Comparison of ENCODE assay signal across 9 cellular contexts in the genomic region with DNA sequence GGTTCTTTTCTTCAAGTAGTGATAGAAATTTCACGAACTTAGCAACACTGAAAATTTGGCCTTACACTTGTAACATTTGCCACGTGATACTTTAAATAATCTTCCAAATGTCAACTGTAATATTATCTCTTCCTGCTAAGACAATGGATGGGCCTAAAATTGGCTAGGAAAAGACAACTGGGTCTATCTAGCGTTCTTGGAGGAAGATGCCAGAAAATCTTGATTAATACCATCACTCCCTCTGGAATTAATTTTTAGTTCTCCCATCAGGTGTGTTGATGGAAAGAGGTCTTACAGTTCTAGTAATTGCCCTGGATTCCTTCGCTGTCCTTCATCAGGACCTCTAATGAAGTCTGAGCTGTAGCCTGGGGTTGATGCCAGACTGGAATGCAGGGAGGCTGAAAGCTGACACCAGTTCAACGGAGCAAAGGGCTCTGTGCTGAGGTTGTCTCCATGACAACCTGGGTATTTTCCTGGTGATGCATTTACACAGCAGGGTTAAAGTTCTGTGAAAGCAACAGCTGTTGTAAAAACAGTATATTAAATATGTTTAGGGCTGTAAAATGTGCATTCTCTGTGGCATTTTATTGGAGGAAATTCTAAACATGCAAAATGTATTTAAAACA.
DNase-seq lines count a peak whose midpoint lies in the region; ATAC-seq and TF ChIP-seq lines count a peak whose summit lies in the region.
"Had no signal": no experiment of that assay in that cellular context is flagged by ENCODE, and none has a peak within 500 bp of the region (broad histone marks: within the 10 kb centered on the region; RNA-seq: fewer than 3 reads in every experiment).

No MANE protein-coding gene starts in this region.

- no peak overlapping the region for H2AK5ac ChIP-seq in neuronal stem cell (ENCODE audit: low read depth, low read length)

- no peak overlapping the region for H3K23ac ChIP-seq in neuronal stem cell (ENCODE audit: low read depth, low read length, poor library complexity)

- H3K27ac ChIP-seq in neuronal stem cell (replicated peaks; ENCODE audit: low read length), result peak overlapping the region; percentile 83

- no peaks in the 10 kb centered on the region for H3K4me1 Mint-ChIP-seq in endothelial cell (ENCODE audit: unreplicated experiment)
- H3K4me1 Mint-ChIP-seq in stimulated activated memory B cell treated with anti-CD40 and anti-IgM and Interleukin-4, amounts not matched to agents 10 μg/mL and 1 μg/mL and 100 μg/mL, for 72 hours, result no peaks in the 10 kb centered on the region

- no peak overlapping the region for H3K4ac ChIP-seq in neuronal stem cell (ENCODE audit: low read length)

- no peaks in the 10 kb centered on the region for H3K27me3 Mint-ChIP-seq in endothelial cell (ENCODE audit: unreplicated experiment)
- no peaks in the 10 kb centered on the region for H3K27me3 Mint-ChIP-seq in stimulated activated memory B cell treated with anti-CD40 and anti-IgM and Interleukin-4, amounts not matched to agents 10 μg/mL and 1 μg/mL and 100 μg/mL, for 72 hours

- no peaks in the 10 kb centered on the region for H3K36me3 Mint-ChIP-seq in endothelial cell (ENCODE audit: low read depth, unreplicated experiment)
- H3K36me3 Mint-ChIP-seq in stimulated activated memory B cell treated with anti-CD40 and anti-IgM and Interleukin-4, amounts not matched to agents 10 μg/mL and 1 μg/mL and 100 μg/mL, for 72 hours, result no peaks in the 10 kb centered on the region

- H3K4me1 ChIP-seq in neuronal stem cell (ENCODE audit: control insufficient read depth in 2 of 2, insufficient read depth in 1 of 2, low read depth in 1 of 2, low read length in 2 of 2), result peaks cover 7 to 10% of the 10 kb centered on the region in 2 donors

- no peak overlapping the region for H3K18ac ChIP-seq in neuronal stem cell (ENCODE audit: low read length)

- ATAC-seq in GM21360 (IDR thresholded peaks at IDR 0.05; ENCODE audit: unreplicated experiment), result no peak
- no peak for ATAC-seq in stimulated activated memory B cell treated with anti-CD40 and anti-IgM and Interleukin-4, amounts not matched to agents 10 μg/mL and 1 μg/mL and 100 μg/mL, for 72 hours
- no peak for ATAC-seq in GM21381 (IDR thresholded peaks at IDR 0.05; ENCODE audit: unreplicated experiment)

- no peaks in the 10 kb centered on the region for H3K9me3 Mint-ChIP-seq in endothelial cell (ENCODE audit: unreplicated experiment)
- peaks cover 3% of the 10 kb centered on the region for H3K9me3 Mint-ChIP-seq in stimulated activated memory B cell treated with anti-CD40 and anti-IgM and Interleukin-4, amounts not matched to agents 10 μg/mL and 1 μg/mL and 100 μg/mL, for 72 hours

- H3K9me3 ChIP-seq in neuronal stem cell (replicated peaks in 1 of 2; ENCODE audit: control insufficient read depth in 2 of 2, insufficient read depth in 1 of 2, low read depth in 1 of 2, low read length in 2 of 2), result peaks cover 0 to 2% of the 10 kb centered on the region in 2 donors

- H3K27ac Mint-ChIP-seq in endothelial cell (ENCODE audit: unreplicated experiment), result peak overlapping the region; percentile 64
- H3K27ac Mint-ChIP-seq in stimulated activated memory B cell treated with anti-CD40 and anti-IgM and Interleukin-4, amounts not matched to agents 10 μg/mL and 1 μg/mL and 100 μg/mL, for 72 hours, result no peak overlapping the region

- no peak overlapping the region for H3K9ac ChIP-seq in neuronal stem cell (ENCODE audit: low read depth, low read length, poor library complexity)

- H3K27me3 ChIP-seq in neuronal stem cell (ENCODE audit: control insufficient read depth in 3 of 3, insufficient read depth in 3 of 3, low read depth in 1 of 3, low read length in 3 of 3), result no peaks in the 10 kb centered on the region

- H3K36me3 ChIP-seq in neuronal stem cell (replicated peaks in 1 of 2; ENCODE audit: control insufficient read depth in 2 of 2, insufficient read depth in 2 of 2, low read length in 2 of 2), result no peaks in the 10 kb centered on the region

- H3K4me3 ChIP-seq in neuronal stem cell (ENCODE audit: low read length in 2 of 2), result no peak overlapping the region

- TF ChIP-seq CTCF in endothelial cell (IDR thresholded peaks at IDR 0.05; ENCODE audit: unreplicated experiment), result no peak

- no peak overlapping the region for H2BK12ac ChIP-seq in neuronal stem cell (ENCODE audit: low read length)

- peak; percentile 33 for DNase-seq in ELR (ENCODE audit: low read depth)
- DNase-seq in NCI-H2196 treated with DMSO at 0.1 percent for 48 hours (lab: John Stamatoyannopoulos, UW; ENCODE audit: unreplicated experiment), result peak; percentile 66
- peak; percentile 46 for DNase-seq in endothelial cell (ENCODE audit: low spot score)
- peak; percentile 87 for DNase-seq in neuronal stem cell (ENCODE audit: low spot score)
- DNase-seq in NOMO-1 (lab: John Stamatoyannopoulos, UW; ENCODE audit: unreplicated experiment in 2 of 2), result no peak
- DNase-seq: stimulated activated naive CD4-positive, alpha-beta T cell treated with Interleukin-2 at 50 U/mL for 16 hours had no signal

- no peak overlapping the region for H4K8ac ChIP-seq in neuronal stem cell (ENCODE audit: low read depth, low read length)

- H2BK15ac ChIP-seq in neuronal stem cell (ENCODE audit: low read length), result no peak overlapping the region

- WGBS in neuronal stem cell (ENCODE audit: extremely low coverage in 2 of 2, insufficient read length in 2 of 2, insufficient replicate concordance in 1 of 2), 2 donors, result no CpG with 5 or more reads among the region's 5 CpGs

- no peak overlapping the region for H3K14ac ChIP-seq in neuronal stem cell (ENCODE audit: low read length)

- no peak overlapping the region for H4K91ac ChIP-seq in neuronal stem cell (ENCODE audit: low read depth, low read length, poor library complexity)

- no peak overlapping the region for H2AFZ ChIP-seq in neuronal stem cell (ENCODE audit: low read length)

- no peak overlapping the region for H2BK5ac ChIP-seq in neuronal stem cell (ENCODE audit: low read length)

- no peak overlapping the region for H2BK120ac ChIP-seq in neuronal stem cell (ENCODE audit: low read depth, low read length)

- no peaks in the 10 kb centered on the region for H3K79me1 ChIP-seq in neuronal stem cell (ENCODE audit: low read depth, low read length)

- H3K4me3 Mint-ChIP-seq in endothelial cell (ENCODE audit: unreplicated experiment), result no peak overlapping the region
- H3K4me3 Mint-ChIP-seq in stimulated activated memory B cell treated with anti-CD40 and anti-IgM and Interleukin-4, amounts not matched to agents 10 μg/mL and 1 μg/mL and 100 μg/mL, for 72 hours, result no peak overlapping the region

- H3K4me2 ChIP-seq in neuronal stem cell (ENCODE audit: insufficient read depth, low read length, poor library complexity, severe bottlenecking), result no peak overlapping the region

Comparison
In these comparisons a context has a peak if more than half of its experiments do, and no peak if none do; other contexts are left out.
1. DNase-seq: peak in ELR (single experiment), NCI-H2196 treated with DMSO at 0.1 percent for 48 hours (single experiment), endothelial cell (single experiment) and neuronal stem cell (single experiment); none in NOMO-1 (0 of 2).